In the genomic region with DNA sequence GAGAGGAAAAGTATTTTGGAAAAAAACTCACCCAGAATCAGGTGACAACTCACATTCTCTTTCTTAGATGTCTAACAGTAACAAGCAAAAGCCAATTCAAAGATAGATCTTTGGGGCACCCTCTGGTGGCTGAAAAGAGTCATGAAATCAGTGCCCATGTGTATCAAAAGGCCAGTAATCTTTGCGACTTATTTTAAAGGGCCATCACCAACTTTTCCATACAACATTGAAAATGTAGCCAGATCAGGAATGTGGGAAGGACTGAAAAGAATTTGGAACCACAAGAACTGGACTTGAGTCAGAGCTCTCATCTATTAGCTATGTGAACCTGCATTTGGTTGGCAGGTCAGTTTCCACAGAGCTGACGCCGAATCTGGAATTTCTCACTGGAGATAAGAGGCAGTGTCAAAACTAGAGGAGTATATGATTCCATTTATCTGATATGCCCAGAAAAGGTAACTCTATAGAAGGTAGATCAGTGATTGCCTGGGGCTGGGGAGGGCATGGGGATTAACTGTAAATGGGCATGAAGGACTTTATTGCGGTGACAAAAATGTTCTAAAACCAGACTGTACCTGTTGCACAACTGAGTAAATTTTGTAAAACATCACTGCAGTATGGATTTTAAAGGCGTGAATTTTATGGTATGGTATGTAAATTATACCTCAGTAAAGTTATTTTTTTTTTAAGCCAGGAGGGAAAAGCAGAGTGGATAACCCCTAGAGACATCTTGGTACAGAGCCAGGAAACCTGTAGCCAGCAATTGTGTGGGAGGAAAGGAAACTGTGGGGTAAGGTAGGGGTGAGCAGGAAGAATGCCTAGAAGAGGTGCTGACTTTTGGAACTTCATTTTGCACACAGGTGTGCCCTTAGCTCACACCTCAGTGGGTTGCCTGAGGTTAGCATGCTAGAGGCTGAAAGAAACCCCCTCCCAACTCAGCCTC, we compare ENCODE assay signal across 1 cellular context.
TF ChIP-seq lines count a peak whose summit lies in the region.

No MANE protein-coding gene starts in this region.

TF ChIP-seq in H1, 55 proteins besides CTCF, POLR2A, EP300 and RAD21:
- TF ChIP-seq, protein P1, sequence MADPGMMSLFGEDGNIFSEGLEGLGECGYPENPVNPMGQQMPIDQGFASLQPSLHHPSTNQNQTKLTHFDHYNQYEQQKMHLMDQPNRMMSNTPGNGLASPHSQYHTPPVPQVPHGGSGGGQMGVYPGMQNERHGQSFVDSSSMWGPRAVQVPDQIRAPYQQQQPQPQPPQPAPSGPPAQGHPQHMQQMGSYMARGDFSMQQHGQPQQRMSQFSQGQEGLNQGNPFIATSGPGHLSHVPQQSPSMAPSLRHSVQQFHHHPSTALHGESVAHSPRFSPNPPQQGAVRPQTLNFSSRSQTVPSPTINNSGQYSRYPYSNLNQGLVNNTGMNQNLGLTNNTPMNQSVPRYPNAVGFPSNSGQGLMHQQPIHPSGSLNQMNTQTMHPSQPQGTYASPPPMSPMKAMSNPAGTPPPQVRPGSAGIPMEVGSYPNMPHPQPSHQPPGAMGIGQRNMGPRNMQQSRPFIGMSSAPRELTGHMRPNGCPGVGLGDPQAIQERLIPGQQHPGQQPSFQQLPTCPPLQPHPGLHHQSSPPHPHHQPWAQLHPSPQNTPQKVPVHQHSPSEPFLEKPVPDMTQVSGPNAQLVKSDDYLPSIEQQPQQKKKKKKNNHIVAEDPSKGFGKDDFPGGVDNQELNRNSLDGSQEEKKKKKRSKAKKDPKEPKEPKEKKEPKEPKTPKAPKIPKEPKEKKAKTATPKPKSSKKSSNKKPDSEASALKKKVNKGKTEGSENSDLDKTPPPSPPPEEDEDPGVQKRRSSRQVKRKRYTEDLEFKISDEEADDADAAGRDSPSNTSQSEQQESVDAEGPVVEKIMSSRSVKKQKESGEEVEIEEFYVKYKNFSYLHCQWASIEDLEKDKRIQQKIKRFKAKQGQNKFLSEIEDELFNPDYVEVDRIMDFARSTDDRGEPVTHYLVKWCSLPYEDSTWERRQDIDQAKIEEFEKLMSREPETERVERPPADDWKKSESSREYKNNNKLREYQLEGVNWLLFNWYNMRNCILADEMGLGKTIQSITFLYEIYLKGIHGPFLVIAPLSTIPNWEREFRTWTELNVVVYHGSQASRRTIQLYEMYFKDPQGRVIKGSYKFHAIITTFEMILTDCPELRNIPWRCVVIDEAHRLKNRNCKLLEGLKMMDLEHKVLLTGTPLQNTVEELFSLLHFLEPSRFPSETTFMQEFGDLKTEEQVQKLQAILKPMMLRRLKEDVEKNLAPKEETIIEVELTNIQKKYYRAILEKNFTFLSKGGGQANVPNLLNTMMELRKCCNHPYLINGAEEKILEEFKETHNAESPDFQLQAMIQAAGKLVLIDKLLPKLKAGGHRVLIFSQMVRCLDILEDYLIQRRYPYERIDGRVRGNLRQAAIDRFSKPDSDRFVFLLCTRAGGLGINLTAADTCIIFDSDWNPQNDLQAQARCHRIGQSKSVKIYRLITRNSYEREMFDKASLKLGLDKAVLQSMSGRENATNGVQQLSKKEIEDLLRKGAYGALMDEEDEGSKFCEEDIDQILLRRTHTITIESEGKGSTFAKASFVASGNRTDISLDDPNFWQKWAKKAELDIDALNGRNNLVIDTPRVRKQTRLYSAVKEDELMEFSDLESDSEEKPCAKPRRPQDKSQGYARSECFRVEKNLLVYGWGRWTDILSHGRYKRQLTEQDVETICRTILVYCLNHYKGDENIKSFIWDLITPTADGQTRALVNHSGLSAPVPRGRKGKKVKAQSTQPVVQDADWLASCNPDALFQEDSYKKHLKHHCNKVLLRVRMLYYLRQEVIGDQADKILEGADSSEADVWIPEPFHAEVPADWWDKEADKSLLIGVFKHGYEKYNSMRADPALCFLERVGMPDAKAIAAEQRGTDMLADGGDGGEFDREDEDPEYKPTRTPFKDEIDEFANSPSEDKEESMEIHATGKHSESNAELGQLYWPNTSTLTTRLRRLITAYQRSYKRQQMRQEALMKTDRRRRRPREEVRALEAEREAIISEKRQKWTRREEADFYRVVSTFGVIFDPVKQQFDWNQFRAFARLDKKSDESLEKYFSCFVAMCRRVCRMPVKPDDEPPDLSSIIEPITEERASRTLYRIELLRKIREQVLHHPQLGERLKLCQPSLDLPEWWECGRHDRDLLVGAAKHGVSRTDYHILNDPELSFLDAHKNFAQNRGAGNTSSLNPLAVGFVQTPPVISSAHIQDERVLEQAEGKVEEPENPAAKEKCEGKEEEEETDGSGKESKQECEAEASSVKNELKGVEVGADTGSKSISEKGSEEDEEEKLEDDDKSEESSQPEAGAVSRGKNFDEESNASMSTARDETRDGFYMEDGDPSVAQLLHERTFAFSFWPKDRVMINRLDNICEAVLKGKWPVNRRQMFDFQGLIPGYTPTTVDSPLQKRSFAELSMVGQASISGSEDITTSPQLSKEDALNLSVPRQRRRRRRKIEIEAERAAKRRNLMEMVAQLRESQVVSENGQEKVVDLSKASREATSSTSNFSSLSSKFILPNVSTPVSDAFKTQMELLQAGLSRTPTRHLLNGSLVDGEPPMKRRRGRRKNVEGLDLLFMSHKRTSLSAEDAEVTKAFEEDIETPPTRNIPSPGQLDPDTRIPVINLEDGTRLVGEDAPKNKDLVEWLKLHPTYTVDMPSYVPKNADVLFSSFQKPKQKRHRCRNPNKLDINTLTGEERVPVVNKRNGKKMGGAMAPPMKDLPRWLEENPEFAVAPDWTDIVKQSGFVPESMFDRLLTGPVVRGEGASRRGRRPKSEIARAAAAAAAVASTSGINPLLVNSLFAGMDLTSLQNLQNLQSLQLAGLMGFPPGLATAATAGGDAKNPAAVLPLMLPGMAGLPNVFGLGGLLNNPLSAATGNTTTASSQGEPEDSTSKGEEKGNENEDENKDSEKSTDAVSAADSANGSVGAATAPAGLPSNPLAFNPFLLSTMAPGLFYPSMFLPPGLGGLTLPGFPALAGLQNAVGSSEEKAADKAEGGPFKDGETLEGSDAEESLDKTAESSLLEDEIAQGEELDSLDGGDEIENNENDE (IDR thresholded peaks at IDR 0.05; ENCODE audit: insufficient replicate concordance, low read length) = no peak
- TF ChIP-seq PHF8 (conservative IDR thresholded peaks at IDR 0.05; ENCODE audit: low read depth, low read length) (no peak), NANOG (IDR thresholded peaks at IDR 0.05; ENCODE audit: insufficient read depth, low read depth, low read length, poor library complexity, severe bottlenecking) (no peak), CEBPB (IDR thresholded peaks at IDR 0.05; ENCODE audit: low read depth, low read length) (no peak), ZNF274 (IDR thresholded peaks at IDR 0.05; ENCODE audit: borderline replicate concordance, extremely low read depth, low read length) (no peak), KDM1A (IDR thresholded peaks at IDR 0.05; ENCODE audit: borderline replicate concordance, low read length) (no peak), CREB1 (IDR thresholded peaks at IDR 0.05) (no peak), GTF2F1 (IDR thresholded peaks at IDR 0.05; ENCODE audit: borderline replicate concordance, low read depth, low read length) (no peak), SRF (IDR thresholded peaks at IDR 0.05; ENCODE audit: low read depth, low read length) (no peak), GABPA (IDR thresholded peaks at IDR 0.05; ENCODE audit: borderline replicate concordance, insufficient read depth, low read length) (no peak), TBP (IDR thresholded peaks at IDR 0.05; ENCODE audit: low read depth, low read length) (no peak), TEAD4 (IDR thresholded peaks at IDR 0.05; ENCODE audit: low read depth, low read length) (no peak), BRCA1 (IDR thresholded peaks at IDR 0.05; ENCODE audit: low read depth, low read length) (no peak), NRF1 (IDR thresholded peaks at IDR 0.05; ENCODE audit: low read depth, low read length) (no peak)
- TF ChIP-seq, protein P2, sequence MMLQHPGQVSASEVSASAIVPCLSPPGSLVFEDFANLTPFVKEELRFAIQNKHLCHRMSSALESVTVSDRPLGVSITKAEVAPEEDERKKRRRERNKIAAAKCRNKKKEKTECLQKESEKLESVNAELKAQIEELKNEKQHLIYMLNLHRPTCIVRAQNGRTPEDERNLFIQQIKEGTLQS (IDR thresholded peaks at IDR 0.05; ENCODE audit: insufficient read depth, low read depth, low read length) = no peak
- TF ChIP-seq, protein P3, sequence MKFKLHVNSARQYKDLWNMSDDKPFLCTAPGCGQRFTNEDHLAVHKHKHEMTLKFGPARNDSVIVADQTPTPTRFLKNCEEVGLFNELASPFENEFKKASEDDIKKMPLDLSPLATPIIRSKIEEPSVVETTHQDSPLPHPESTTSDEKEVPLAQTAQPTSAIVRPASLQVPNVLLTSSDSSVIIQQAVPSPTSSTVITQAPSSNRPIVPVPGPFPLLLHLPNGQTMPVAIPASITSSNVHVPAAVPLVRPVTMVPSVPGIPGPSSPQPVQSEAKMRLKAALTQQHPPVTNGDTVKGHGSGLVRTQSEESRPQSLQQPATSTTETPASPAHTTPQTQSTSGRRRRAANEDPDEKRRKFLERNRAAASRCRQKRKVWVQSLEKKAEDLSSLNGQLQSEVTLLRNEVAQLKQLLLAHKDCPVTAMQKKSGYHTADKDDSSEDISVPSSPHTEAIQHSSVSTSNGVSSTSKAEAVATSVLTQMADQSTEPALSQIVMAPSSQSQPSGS (IDR thresholded peaks at IDR 0.05; ENCODE audit: low read length) = no peak
